ENCODE assay signal across 10 cellular contexts in genomic region chrX:130081421-130082045, GRCh38. TPM values are rescaled to one million over a fixed set of nuclear protein-coding genes. Genes with fewer than 3 reads are reported as not detected.
A peak's percentile ranks its signal among the peaks of the same experiment; 100 is the strongest.
DNase-seq lines count a peak whose midpoint lies in the region; ATAC-seq and TF ChIP-seq lines count a peak whose summit lies in the region.
"Had no signal": no experiment of that assay in that cellular context is flagged by ENCODE, and none has a peak within 500 bp of the region (broad histone marks: within the 10 kb centered on the region; RNA-seq: fewer than 3 reads in every experiment).

No MANE protein-coding gene starts in this region.

- no peak overlapping the region for H3K4me2 ChIP-seq in osteoblast (ENCODE audit: insufficient read depth, low read length)

- peaks cover 0 to 65% (median 24%) of the 10 kb centered on the region in 4 donors for H3K4me1 Mint-ChIP-seq in CD4-positive, CD25-positive, alpha-beta regulatory T cell

- peak overlapping the region; percentile 19 for H3K4me3 ChIP-seq in CD4-positive, CD25-positive, alpha-beta regulatory T cell (ENCODE audit: low read depth, low read length)
- H3K4me3 ChIP-seq in ascending aorta (no peak overlapping the region), osteoblast (ENCODE audit: insufficient read depth, low read length) (no peak overlapping the region)

- TF ChIP-seq CTCF in ascending aorta (IDR thresholded peaks at IDR 0.05) (no peak), osteoblast (IDR thresholded peaks at IDR 0.05; ENCODE audit: extremely low read depth, low read depth, low read length) (no peak)

- intact Hi-C loops in ascending aorta (cut with DNase I) = loop anchor here (1.0 to 5.0 kb wide), 2 partner anchors 39 to 91 kb away; partner anchors contain the start of gene RAB33A

- peaks cover 7% of the 10 kb centered on the region for H3K36me3 Mint-ChIP-seq in CD4-positive, CD25-positive, alpha-beta regulatory T cell

- no peaks in the 10 kb centered on the region for H3K9me3 Mint-ChIP-seq in CD4-positive, CD25-positive, alpha-beta regulatory T cell

- DNase-seq in CD4-positive, CD25-positive, alpha-beta regulatory T cell = no peak
- DNase-seq in ascending aorta (ENCODE audit: low spot score in 2 of 2) = no peak
- DNase-seq in osteoblast (ENCODE audit: insufficient read length, low spot score, missing footprints) = peak; percentile 76
- no peak for DNase-seq in NCI-H1436 (lab: John Stamatoyannopoulos, UW)
- no peak for DNase-seq in T-helper 9 cell
- DNase-seq in DMS114 treated with DMSO at 0.1 percent for 48 hours (lab: John Stamatoyannopoulos, UW; ENCODE audit: unreplicated experiment) = no peak
- DNase-seq in RPMI8226 = no peak
- DNase-seq: foreskin melanocyte, NCI-H748 treated with DMSO at 0.1 percent for 48 hours had no signal

- no peak overlapping the region for H2AFZ ChIP-seq in osteoblast (ENCODE audit: low read length)

- peaks cover 37% of the 10 kb centered on the region for H3K79me2 ChIP-seq in osteoblast (ENCODE audit: insufficient read depth, low read length)

- H3K4me1 ChIP-seq in CD4-positive, CD25-positive, alpha-beta regulatory T cell (ENCODE audit: control insufficient read depth, insufficient read depth, low read length, poor library complexity, severe bottlenecking) = peaks cover 66% of the 10 kb centered on the region
- H3K4me1 ChIP-seq in ascending aorta (peaks cover 0 to 6% of the 10 kb centered on the region in 2 donors), osteoblast (ENCODE audit: insufficient read depth, low read length) (peaks cover 14% of the 10 kb centered on the region)

- H3K27me3 ChIP-seq in CD4-positive, CD25-positive, alpha-beta regulatory T cell (ENCODE audit: control insufficient read depth, insufficient read depth, low read length) = no peaks in the 10 kb centered on the region
- H3K27me3 ChIP-seq in ascending aorta (no peaks in the 10 kb centered on the region), osteoblast (ENCODE audit: insufficient read depth, low read length) (no peaks in the 10 kb centered on the region)

- H3K36me3 ChIP-seq in CD4-positive, CD25-positive, alpha-beta regulatory T cell (ENCODE audit: control insufficient read depth, insufficient read depth, low read length) = peaks cover 8% of the 10 kb centered on the region
- no peaks in the 10 kb centered on the region; the same call in 1 of the 2 replicates for H3K36me3 ChIP-seq in KOPT-K1 (ENCODE audit: insufficient read depth, low read length)
- H3K36me3 ChIP-seq in ascending aorta = no peaks in the 10 kb centered on the region
- H3K36me3 ChIP-seq in osteoblast (ENCODE audit: insufficient read depth, low read length) = no peaks in the 10 kb centered on the region

- no peaks in the 10 kb centered on the region for H3K9me3 ChIP-seq in CD4-positive, CD25-positive, alpha-beta regulatory T cell (ENCODE audit: control insufficient read depth in 2 of 2, low read length in 2 of 2)
- H3K9me3 ChIP-seq in KOPT-K1 (ENCODE audit: insufficient read depth, low read length, poor library complexity, severe bottlenecking) = no peaks in the 10 kb centered on the region
- H3K9me3 ChIP-seq in ascending aorta = no peaks in the 10 kb centered on the region
- H3K9me3 ChIP-seq in osteoblast (ENCODE audit: low read depth, low read length) = no peaks in the 10 kb centered on the region

- peak overlapping the region; percentile 85 to 94 (median 92) for H3K27ac Mint-ChIP-seq in CD4-positive, CD25-positive, alpha-beta regulatory T cell

- no peaks in the 10 kb centered on the region for H3K27me3 Mint-ChIP-seq in CD4-positive, CD25-positive, alpha-beta regulatory T cell

- peak overlapping the region; percentile 77 for H3K27ac ChIP-seq in CD4-positive, CD25-positive, alpha-beta regulatory T cell (ENCODE audit: insufficient read depth, low read length, poor library complexity, severe bottlenecking)
- H3K27ac ChIP-seq in KOPT-K1 (ENCODE audit: low read depth, low read length, poor library complexity, severe bottlenecking) (peak overlapping the region; percentile 88), ascending aorta (peak overlapping the region; percentile 31 to 72), osteoblast (ENCODE audit: low read depth, low read length) (peak overlapping the region; percentile 60)

- H3K4me3 Mint-ChIP-seq in CD4-positive, CD25-positive, alpha-beta regulatory T cell = peak overlapping the region; percentile 88 to 98 (median 88)

- H4K20me1 ChIP-seq in osteoblast (ENCODE audit: insufficient read depth, low read length) = peaks cover 18% of the 10 kb centered on the region

- no peak for ATAC-seq in CD4-positive, CD25-positive, alpha-beta regulatory T cell (ENCODE audit: low read depth in 2 of 2)

RNA-seq across cellular contexts. Expression of gene ELF4, which starts 28.8 kb away (rescaled TPM):
- total RNA-seq in CD4-positive, CD25-positive, alpha-beta regulatory T cell = 46.7 TPM
- polyA plus RNA-seq in CD4-positive, CD25-positive, alpha-beta regulatory T cell = 10 to 100 TPM; 12.1 to 15.7 (median 14.0) TPM
- total RNA-seq in ascending aorta (25.7 TPM), osteoblast (24.8 and 25.0 TPM in 2 replicates)
